Comparison of ENCODE assay signal across 9 cellular contexts in the genomic region with DNA sequence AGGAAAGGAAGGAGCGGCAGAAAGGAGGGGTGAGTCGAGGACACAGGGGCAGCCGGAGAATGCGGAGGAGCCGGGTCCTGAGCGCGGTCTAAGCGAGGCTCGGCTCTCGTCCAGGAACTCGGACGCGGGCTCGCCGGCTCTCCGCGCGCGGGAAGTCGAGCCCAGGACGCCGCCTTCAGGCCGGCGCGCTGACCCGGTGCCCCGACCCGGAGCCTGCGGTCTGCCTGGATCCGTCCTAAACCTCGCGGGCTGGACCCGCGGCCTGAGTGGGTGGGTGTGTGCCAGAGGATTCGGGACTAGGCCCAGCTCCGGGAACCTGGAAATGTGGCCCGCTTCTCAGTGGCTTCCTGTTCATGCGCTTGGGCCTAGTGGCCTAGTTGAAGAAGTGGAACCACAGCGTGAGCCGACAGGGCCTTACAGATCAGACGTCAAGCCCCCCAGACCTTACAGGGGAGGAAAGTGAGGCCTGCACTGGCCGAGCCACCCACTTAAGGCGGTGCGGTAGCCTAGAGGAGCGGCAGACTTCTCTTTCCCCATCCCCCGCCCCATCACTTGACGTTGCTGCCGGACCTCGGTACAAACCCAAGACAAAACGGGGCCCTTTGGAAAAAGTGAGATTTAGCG. TPM values are rescaled to one million over a fixed set of nuclear protein-coding genes. Genes with fewer than 3 reads are reported as not detected.
A peak's percentile ranks its signal among the peaks of the same experiment; 100 is the strongest.
DNase-seq lines count a peak whose midpoint lies in the region; ATAC-seq and TF ChIP-seq lines count a peak whose summit lies in the region.
"Had no signal": no experiment of that assay in that cellular context is flagged by ENCODE, and none has a peak within 500 bp of the region (broad histone marks: within the 10 kb centered on the region; RNA-seq: fewer than 3 reads in every experiment).

No MANE protein-coding gene starts in this region.

- TF ChIP-seq CTCF in BE2C (IDR thresholded peaks at IDR 0.05; ENCODE audit: low read depth, low read length) (no peak), left ventricle myocardium inferior (IDR thresholded peaks at IDR 0.05; ENCODE audit: borderline replicate concordance) (peak; percentile 37), prostate gland (IDR thresholded peaks at IDR 0.05) (peak in 2 of 4 experiments; percentile 18 to 29)

- no peak for TF ChIP-seq POLR2A in prostate gland (IDR thresholded peaks at IDR 0.05)

- ATAC-seq in GM19023 (IDR thresholded peaks at IDR 0.05; ENCODE audit: unreplicated experiment) (peak; percentile 28), HG03439 (IDR thresholded peaks at IDR 0.05; ENCODE audit: unreplicated experiment) (no peak), HG02973 (IDR thresholded peaks at IDR 0.05; ENCODE audit: unreplicated experiment) (no peak)
- ATAC-seq: K562 had no signal

- intact Hi-C loops in left ventricle myocardium inferior (cut with micrococcal nuclease) (no loop called here), prostate gland (cut with DNase I) (no loop called here)

- no peaks in the 10 kb centered on the region for H3K27me3 ChIP-seq in BE2C
- peaks cover 63% of the 10 kb centered on the region for H3K27me3 ChIP-seq in left ventricle myocardium inferior (ENCODE audit: low read depth)
- H3K27me3 ChIP-seq in prostate gland (replicated peaks; ENCODE audit: insufficient read depth) = no peaks in the 10 kb centered on the region

- H3K4me3 Mint-ChIP-seq in activated naive CD8-positive, alpha-beta T cell = peak overlapping the region; percentile 96

- H3K9me3 Mint-ChIP-seq in activated naive CD8-positive, alpha-beta T cell (ENCODE audit: low read depth) = no peaks in the 10 kb centered on the region

- no peak overlapping the region for H3K27ac Mint-ChIP-seq in activated naive CD8-positive, alpha-beta T cell

- 19% methylated on average over 47 of the region's 51 CpGs for WGBS in prostate gland

- DNase-seq in BE2C = peak; percentile 32
- DNase-seq in MV-4-11 (lab: John Stamatoyannopoulos, UW) = peak; percentile 46
- peak; percentile 49 for DNase-seq in left ventricle myocardium inferior
- DNase-seq in prostate gland (ENCODE audit: low spot score) = no peak

- peaks cover 15% of the 10 kb centered on the region for H3K27me3 Mint-ChIP-seq in activated naive CD8-positive, alpha-beta T cell

- H3K9me3 ChIP-seq in BE2C (no peaks in the 10 kb centered on the region), left ventricle myocardium inferior (replicated peaks) (no peaks in the 10 kb centered on the region), prostate gland (no peaks in the 10 kb centered on the region)

- H3K27ac ChIP-seq in left ventricle myocardium inferior (replicated peaks) (peak overlapping the region; percentile 81), prostate gland (peak overlapping the region; percentile 2 to 64)

- peaks cover 9% of the 10 kb centered on the region for H3K4me1 Mint-ChIP-seq in activated naive CD8-positive, alpha-beta T cell (ENCODE audit: low read depth)

- no peaks in the 10 kb centered on the region for H3K36me3 Mint-ChIP-seq in activated naive CD8-positive, alpha-beta T cell

- H3K36me3 ChIP-seq in BE2C (no peaks in the 10 kb centered on the region), left ventricle myocardium inferior (no peaks in the 10 kb centered on the region), prostate gland (no peaks in the 10 kb centered on the region)

- H3K4me3 ChIP-seq in BE2C (ENCODE audit: low read depth, low read length) (peak overlapping the region; percentile 98), left ventricle myocardium inferior (peak overlapping the region; percentile 82), prostate gland (peak overlapping the region; percentile 59 to 66)
- H3K4me3 ChIP-seq: K562 had no signal

- no peaks in the 10 kb centered on the region for H3K4me1 ChIP-seq in BE2C
- H3K4me1 ChIP-seq in left ventricle myocardium inferior = peaks cover 23% of the 10 kb centered on the region
- no peaks in the 10 kb centered on the region for H3K4me1 ChIP-seq in prostate gland (replicated peaks)

RNA-seq across cellular contexts. Expression of a gene that starts 1.2 kb away (rescaled TPM):
- polyA plus RNA-seq in BE2C (2012; ENCODE audit: insufficient read depth, insufficient read length, low read depth) = not detected
- 0.30 TPM for total RNA-seq in left ventricle myocardium inferior
- under 1 TPM in 1 of 2 donors, not detected in 1; 0.62 TPM for total RNA-seq in prostate gland
- total RNA-seq: K562 had no signal
- polyA plus RNA-seq: K562 had no signal

RNA-seq across cellular contexts. Expression of a gene that starts 1.6 kb away (rescaled TPM):
- 128 TPM for polyA plus RNA-seq in BE2C (2012; ENCODE audit: insufficient read depth, insufficient read length, low read depth)
- total RNA-seq in left ventricle myocardium inferior = 0.30 TPM
- 1 to 10 TPM in 1 of 2 donors, under 1 TPM in 1; 0.55 to 4.5 TPM for total RNA-seq in prostate gland
- total RNA-seq: K562 had no signal
- polyA plus RNA-seq: K562 had no signal

RNA-seq across cellular contexts. Expression of a gene that starts 13.3 kb away (rescaled TPM):
- polyA plus RNA-seq in BE2C (2012; ENCODE audit: insufficient read depth, insufficient read length, low read depth) = 3.7 TPM
- total RNA-seq in left ventricle myocardium inferior (0.82 TPM), prostate gland (1 to 10 TPM; 5.4 to 8.8 TPM)
- total RNA-seq: K562 had no signal
- polyA plus RNA-seq: K562 had no signal
